Comparison of ENCODE assay signal across 1 cellular context in genomic region chr7:28075674-28076358, GRCh38.
TF ChIP-seq lines count a peak whose summit lies in the region.

No MANE protein-coding gene starts in this region.

TF ChIP-seq in SK-N-SH treated with all-trans-retinoic acid at 6 μM for 48 hours, 23 proteins besides CTCF, POLR2A, EP300 and RAD21 (continued from another document):
- TF ChIP-seq POU6F1 (CRISPR knock-in tag; IDR thresholded peaks at IDR 0.05; ENCODE audit: borderline replicate concordance, low read depth) (peak; percentile 87; the same call in 1 of the 2 replicates), ESRRG (CRISPR knock-in tag; IDR thresholded peaks at IDR 0.05) (peak; percentile 85; the same call in 1 of the 2 replicates), PPARA (CRISPR knock-in tag; IDR thresholded peaks at IDR 0.05; ENCODE audit: borderline replicate concordance) (no peak), CSDC2 (CRISPR knock-in tag; IDR thresholded peaks at IDR 0.05) (peak; percentile 63), ISL1 (CRISPR knock-in tag; IDR thresholded peaks at IDR 0.05) (peak; percentile 99)
